In the genomic region with DNA sequence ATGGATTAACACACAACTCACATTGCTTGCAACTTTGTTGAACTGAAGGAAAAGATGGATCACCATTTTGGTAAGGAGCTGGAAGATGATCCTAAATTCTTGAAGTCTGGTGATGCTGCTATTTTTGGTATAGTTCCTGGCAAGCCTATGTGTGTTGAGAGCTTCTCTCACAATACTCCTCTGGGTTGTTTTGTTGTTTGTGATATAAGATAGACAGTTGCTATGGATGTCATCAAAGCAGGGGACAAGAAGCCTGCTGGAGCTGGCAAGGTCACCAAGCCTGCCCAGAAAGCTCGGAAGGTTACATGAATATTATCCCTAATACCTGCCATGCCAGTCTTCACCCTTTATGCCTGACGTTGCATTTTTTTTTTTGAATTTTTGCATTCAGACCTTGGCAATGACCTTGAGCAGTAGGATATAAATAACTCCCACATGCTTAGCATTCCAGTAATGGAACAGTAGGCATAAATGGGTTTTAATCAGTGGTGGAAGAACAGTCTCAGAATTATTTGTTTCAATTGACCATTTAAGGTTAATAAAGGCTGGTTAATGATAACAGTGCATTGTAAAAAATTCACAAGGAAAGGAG, we compare ENCODE assay signal across 27 cellular contexts.
"Had no signal": no experiment of that assay in that cellular context is flagged by ENCODE, and none has a peak within 500 bp of the region (broad histone marks: within the 10 kb centered on the region; RNA-seq: fewer than 3 reads in every experiment).

No MANE protein-coding gene starts in this region.

- H3K27ac Mint-ChIP-seq: effector memory CD8-positive, alpha-beta T cell; memory B cell; natural killer cell; stimulated activated naive CD8-positive, alpha-beta T cell treated with anti-CD3 and anti-CD28 coated beads, Interleukin-15, amount 100 ng/mL, for 72 hours had no signal

- H3K4me1 ChIP-seq: esophagus squamous epithelium, pancreas, prostate gland, suprapubic skin, vagina had no signal

- H3K9me3 Mint-ChIP-seq: effector memory CD8-positive, alpha-beta T cell; memory B cell had no signal

- H3K27me3 Mint-ChIP-seq: effector memory CD8-positive, alpha-beta T cell; memory B cell had no signal

- H3K36me3 ChIP-seq: esophagus squamous epithelium, neutrophil, pancreas, prostate gland, suprapubic skin, thyroid gland, vagina had no signal

- FAIRE-seq: endometrium, keratinocyte, pancreas had no signal

- H3K4me3 ChIP-seq: coronary artery, esophagus squamous epithelium, lung, pancreas, prostate gland, smooth muscle cell, suprapubic skin, thyroid gland, vagina had no signal

- DNase-seq: dermis blood vessel endothelial cell; effector memory CD8-positive, alpha-beta T cell; erythroblast; esophagus squamous epithelium; foreskin melanocyte; natural killer cell; pancreas; stimulated activated CD4-positive, alpha-beta T cell treated with anti-CD3 and anti-CD28 coated beads, Interleukin-12 subunit alpha, Interleukin-12 subunit beta, amount 100 ng/mL, for 4 hours; stimulated activated CD4-positive, alpha-beta T cell treated with anti-CD3 and anti-CD28 coated beads, Interleukin-1b, Interleukin-23, amount 100 ng/mL, for 48 hours; stimulated activated CD4-positive, alpha-beta T cell treated with anti-CD3 and anti-CD28 coated beads, Interleukin-4, amount 100 ng/mL, for 1 hour; stimulated activated CD8-positive, alpha-beta memory T cell treated with anti-CD3 and anti-CD28 coated beads, Interleukin-4, amount 100 ng/mL, for 48 hours; stimulated activated naive CD4-positive, alpha-beta T cell; stimulated activated naive CD8-positive, alpha-beta T cell treated with anti-CD3 and anti-CD28 coated beads, Interleukin-15, amount 100 ng/mL, for 72 hours; thyroid gland; trophoblast cell had no signal

- H3K4me2 ChIP-seq: smooth muscle cell had no signal

- H3K27ac ChIP-seq: esophagus squamous epithelium, neutrophil, pancreas, prostate gland, suprapubic skin, thyroid gland, vagina had no signal

- ATAC-seq: effector memory CD8-positive, alpha-beta T cell; natural killer cell; sciatic nerve; stimulated activated naive CD8-positive, alpha-beta T cell treated with anti-CD3 and anti-CD28 coated beads, Interleukin-15, amount 100 ng/mL, for 72 hours had no signal

- H3K27me3 ChIP-seq: esophagus squamous epithelium, neutrophil, pancreas, suprapubic skin, thyroid gland, vagina had no signal

- H3K4me1 Mint-ChIP-seq: memory B cell; natural killer cell; stimulated activated naive CD8-positive, alpha-beta T cell treated with anti-CD3 and anti-CD28 coated beads, Interleukin-15, amount 100 ng/mL, for 72 hours had no signal

- H3K9me3 ChIP-seq: esophagus squamous epithelium, neutrophil, pancreas, prostate gland, suprapubic skin, thyroid gland, vagina had no signal

- H3K4me3 Mint-ChIP-seq: effector memory CD8-positive, alpha-beta T cell; memory B cell; natural killer cell; neural crest cell; stimulated activated naive CD8-positive, alpha-beta T cell treated with anti-CD3 and anti-CD28 coated beads, Interleukin-15, amount 100 ng/mL, for 72 hours had no signal

- H3K36me3 Mint-ChIP-seq: memory B cell, natural killer cell had no signal
